ENCODE assay signal across 15 cellular contexts in the genomic region with DNA sequence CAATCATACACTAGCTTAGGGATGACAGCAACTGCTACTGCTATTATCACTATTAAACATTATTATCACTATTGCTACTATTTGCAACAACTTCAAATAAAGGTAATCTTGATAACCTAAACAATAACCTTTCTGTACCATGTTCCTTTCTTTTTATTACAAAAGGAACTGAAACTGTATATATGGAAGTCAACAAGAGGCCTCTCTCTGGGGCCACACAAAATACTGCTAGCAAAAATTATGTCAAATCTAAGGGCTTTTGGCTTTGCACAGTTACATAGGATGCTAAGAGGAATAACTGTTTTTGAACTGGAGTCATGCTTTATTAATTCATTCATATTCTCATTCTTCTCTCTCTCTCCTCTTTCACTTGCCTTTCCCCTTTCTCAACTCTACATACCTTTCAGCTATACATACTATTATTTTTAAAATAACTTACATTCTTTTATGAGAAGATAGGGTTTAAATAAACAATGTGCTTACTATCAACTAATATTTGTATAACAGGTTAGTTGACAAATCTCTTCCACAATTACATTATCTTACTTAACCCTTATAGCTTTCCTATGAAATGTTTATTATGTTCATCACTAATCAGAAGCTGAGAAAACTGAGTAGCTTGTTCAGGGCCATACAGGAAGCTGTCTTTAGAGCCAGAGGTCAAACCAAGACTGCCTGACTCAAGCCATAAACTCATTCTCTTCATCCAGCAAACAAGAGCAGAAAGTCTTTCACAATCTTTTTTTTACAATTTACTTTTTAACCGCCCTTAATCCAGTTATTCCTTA. TPM values are rescaled to one million over a fixed set of nuclear protein-coding genes. Genes with fewer than 3 reads are reported as not detected.
A peak's percentile ranks its signal among the peaks of the same experiment; 100 is the strongest.
DNase-seq lines count a peak whose midpoint lies in the region; ATAC-seq and TF ChIP-seq lines count a peak whose summit lies in the region.
"Had no signal": no experiment of that assay in that cellular context is flagged by ENCODE, and none has a peak within 500 bp of the region (broad histone marks: within the 10 kb centered on the region; RNA-seq: fewer than 3 reads in every experiment).

No MANE protein-coding gene starts in this region.

- H3K27ac ChIP-seq in breast epithelium (no peak overlapping the region), PC-9 (peak overlapping the region; percentile 41)

- H3K9me3 Mint-ChIP-seq in MCF 10A (ENCODE audit: unreplicated experiment), result no peaks in the 10 kb centered on the region
- H3K9me3 Mint-ChIP-seq: activated CD4-positive, alpha-beta memory T cell treated with anti-CD3 and anti-CD28 coated beads for 36 hours; natural killer cell treated with Interleukin-12 subunit alpha and Interleukin-12 subunit beta and Interleukin-15 and Interleukin-18, amount 100 ng/mL, for 72 hours had no signal

- H3K4me3 Mint-ChIP-seq in MCF 10A (ENCODE audit: unreplicated experiment), result no peak overlapping the region
- H3K4me3 Mint-ChIP-seq: activated CD4-positive, alpha-beta memory T cell treated with anti-CD3 and anti-CD28 coated beads for 36 hours; activated naive CD8-positive, alpha-beta T cell treated with anti-CD3 and anti-CD28 coated beads, Interleukin-2, amount 10 ng/mL, durations not matched to agents 7 days and 5 days; natural killer cell treated with Interleukin-12 subunit alpha and Interleukin-12 subunit beta and Interleukin-15 and Interleukin-18, amount 100 ng/mL, for 72 hours had no signal

- DNase-seq in MCF 10A (ENCODE audit: unreplicated experiment) (peak; percentile 13), breast epithelium (ENCODE audit: low spot score in 2 of 2) (no peak), PC-9 (peak in 1 of 2 experiments; percentile 90), fibroblast of peridontal ligament (ENCODE audit: extremely low read depth) (peak; percentile 38), COR-L47 (lab: John Stamatoyannopoulos, UW) (no peak)
- DNase-seq in stimulated activated naive CD8-positive, alpha-beta T cell treated with anti-CD3 and anti-CD28 coated beads, Interleukin-15, Interleukin-2, amounts not matched to agents 100 U/mL and 50 U/mL, for 24 hours, result no peak
- DNase-seq in NK-92 treated with Interleukin-12 subunit alpha and Interleukin-12 subunit beta, amount 100 ng/mL, for 24 hours (lab: John Stamatoyannopoulos, UW), result no peak
- DNase-seq: 8988T; activated CD4-positive, alpha-beta memory T cell treated with anti-CD3 and anti-CD28 coated beads for 36 hours; activated naive CD8-positive, alpha-beta T cell treated with anti-CD3 and anti-CD28 coated beads, Interleukin-2, amount 10 ng/mL, durations not matched to agents 7 days and 5 days; H7; MM.1S; NCI-H510A had no signal

- no peak overlapping the region for H2AFZ ChIP-seq in PC-9

- H3K4me2 ChIP-seq in PC-9, result no peak overlapping the region

- BruUV-seq in MCF 10A (replicated peaks; lab: Mats Ljungman, UMichigan) (no TSS peak), PC-9 (replicated peaks; lab: Mats Ljungman, UMichigan) (no TSS peak)

- CTCF ChIA-PET in MCF 10A (lab: Yijun Ruan, JAX), result interaction anchor here (0.6 to 0.7 kb wide), 2 partner anchors 19 to 28 kb away, joined by 3 to 4 read pairs; no protein-coding TSS in a partner anchor
- CTCF ChIA-PET in PC-9 (lab: Charles Lee), result no interaction called here

- POLR2A ChIA-PET in MCF 10A (lab: Yijun Ruan, JAX), result interaction anchor here (1.0 to 1.4 kb wide), 3 partner anchors 11 to 71 kb away, joined by 3 to 4 read pairs (median 4); no protein-coding TSS in a partner anchor
- POLR2A ChIA-PET in PC-9 (lab: Charles Lee; ENCODE audit: unreplicated experiment), result interaction anchor here (0.7 kb wide), 1 partner anchor 535 kb away, joined by 12 read pairs; no protein-coding TSS in a partner anchor

- no peaks in the 10 kb centered on the region for H3K27me3 Mint-ChIP-seq in MCF 10A (ENCODE audit: insufficient read depth, unreplicated experiment)
- H3K27me3 Mint-ChIP-seq: activated CD4-positive, alpha-beta memory T cell treated with anti-CD3 and anti-CD28 coated beads for 36 hours; activated naive CD8-positive, alpha-beta T cell treated with anti-CD3 and anti-CD28 coated beads, Interleukin-2, amount 10 ng/mL, durations not matched to agents 7 days and 5 days; natural killer cell treated with Interleukin-12 subunit alpha and Interleukin-12 subunit beta and Interleukin-15 and Interleukin-18, amount 100 ng/mL, for 72 hours had no signal

- peaks cover 4% of the 10 kb centered on the region; the same call in 1 of the 2 replicates for H4K20me1 ChIP-seq in PC-9 (ENCODE audit: insufficient read depth)

- no peak for ATAC-seq in stimulated activated naive CD8-positive, alpha-beta T cell treated with anti-CD3 and anti-CD28 coated beads, Interleukin-15, Interleukin-2, amounts not matched to agents 100 U/mL and 50 U/mL, for 24 hours
- ATAC-seq in GM19463 (IDR thresholded peaks at IDR 0.05; ENCODE audit: unreplicated experiment), result no peak
- ATAC-seq: natural killer cell treated with Interleukin-12 subunit alpha and Interleukin-12 subunit beta and Interleukin-15 and Interleukin-18, amount 100 ng/mL, for 72 hours had no signal

- peaks cover 43% of the 10 kb centered on the region for H3K36me3 Mint-ChIP-seq in MCF 10A (ENCODE audit: insufficient read depth, unreplicated experiment)
- H3K36me3 Mint-ChIP-seq: natural killer cell treated with Interleukin-12 subunit alpha and Interleukin-12 subunit beta and Interleukin-15 and Interleukin-18, amount 100 ng/mL, for 72 hours had no signal

- H3K9me2 ChIP-seq in PC-9 (ENCODE audit: insufficient read depth), result no peaks in the 10 kb centered on the region

- no peak overlapping the region for H3K4me3 ChIP-seq in breast epithelium
- no peak overlapping the region for H3K4me3 ChIP-seq in PC-9

- H3K79me2 ChIP-seq in PC-9 (ENCODE audit: low read depth), result peaks cover 12% of the 10 kb centered on the region; the same call in 1 of the 2 replicates

- peaks cover 15% of the 10 kb centered on the region; the same call in 1 of the 2 replicates for H3F3A ChIP-seq in PC-9 (ENCODE audit: insufficient read depth, low read depth)

- H3K27ac Mint-ChIP-seq in MCF 10A (ENCODE audit: low read depth, unreplicated experiment), result peak overlapping the region; percentile 44
- H3K27ac Mint-ChIP-seq: activated CD4-positive, alpha-beta memory T cell treated with anti-CD3 and anti-CD28 coated beads for 36 hours; activated naive CD8-positive, alpha-beta T cell treated with anti-CD3 and anti-CD28 coated beads, Interleukin-2, amount 10 ng/mL, durations not matched to agents 7 days and 5 days; natural killer cell treated with Interleukin-12 subunit alpha and Interleukin-12 subunit beta and Interleukin-15 and Interleukin-18, amount 100 ng/mL, for 72 hours had no signal

- H3K27me3 ChIP-seq in breast epithelium, result no peaks in the 10 kb centered on the region
- no peaks in the 10 kb centered on the region for H3K27me3 ChIP-seq in PC-9 (ENCODE audit: insufficient read depth, low read depth)

- H3K9me3 ChIP-seq in breast epithelium, result no peaks in the 10 kb centered on the region
- H3K9me3 ChIP-seq in PC-9 (ENCODE audit: insufficient read depth, low read depth), result no peaks in the 10 kb centered on the region

- no peak for TF ChIP-seq CTCF in MCF 10A (IDR thresholded peaks at IDR 0.05; ENCODE audit: unreplicated experiment)
- TF ChIP-seq CTCF in breast epithelium (IDR thresholded peaks at IDR 0.05), result no peak
- no peak for TF ChIP-seq CTCF in PC-9 (conservative IDR thresholded peaks at IDR 0.05)

- peaks cover 41% of the 10 kb centered on the region for H3K4me1 Mint-ChIP-seq in MCF 10A (ENCODE audit: insufficient read depth, unreplicated experiment)
- H3K4me1 Mint-ChIP-seq: activated naive CD8-positive, alpha-beta T cell treated with anti-CD3 and anti-CD28 coated beads, Interleukin-2, amount 10 ng/mL, durations not matched to agents 7 days and 5 days had no signal

- intact Hi-C loops in MCF 10A (cut with micrococcal nuclease), result no loop called here
- intact Hi-C loops in breast epithelium (cut with DNase I; ENCODE audit: low total_unique reads), result no loop called here
- intact Hi-C loops in PC-9 (cut with micrococcal nuclease; ENCODE audit: unreplicated experiment), result no loop called here

- no peaks in the 10 kb centered on the region for H3K4me1 ChIP-seq in breast epithelium
- H3K4me1 ChIP-seq in PC-9 (replicated peaks; ENCODE audit: insufficient read depth), result peaks cover 24% of the 10 kb centered on the region

- no peak for TF ChIP-seq POLR2A in breast epithelium (IDR thresholded peaks at IDR 0.05)

- H3K36me3 ChIP-seq in breast epithelium (no peaks in the 10 kb centered on the region), PC-9 (ENCODE audit: low read depth) (0 out of 2 replicates have a peak, but pooled peaks cover 6% of the 10 kb centered on the region)

RNA-seq across cellular contexts. Expression of a gene that starts 25.7 kb away (rescaled TPM):
- total RNA-seq in MCF 10A (2022) (28.2 and 30.5 TPM in 2 replicates), breast epithelium (10 to 100 TPM; 17.1 to 67.0 (median 38.0) TPM), PC-9 (2021) (13.6 and 21.6 TPM in 2 replicates)

Comparison
In these comparisons a context has a peak if more than half of its experiments do, and no peak if none do; other contexts are left out.
1. DNase-seq: peak in MCF 10A (single experiment) and fibroblast of peridontal ligament (single experiment); none in breast epithelium (0 of 2), stimulated activated naive CD8-positive, alpha-beta T cell treated with anti-CD3 and anti-CD28 coated beads, Interleukin-15, Interleukin-2, amounts not matched to agents 100 U/mL and 50 U/mL, for 24 hours (single experiment), NK-92 treated with Interleukin-12 subunit alpha and Interleukin-12 subunit beta, amount 100 ng/mL, for 24 hours (single experiment) and COR-L47 (single experiment).